In the genomic region with DNA sequence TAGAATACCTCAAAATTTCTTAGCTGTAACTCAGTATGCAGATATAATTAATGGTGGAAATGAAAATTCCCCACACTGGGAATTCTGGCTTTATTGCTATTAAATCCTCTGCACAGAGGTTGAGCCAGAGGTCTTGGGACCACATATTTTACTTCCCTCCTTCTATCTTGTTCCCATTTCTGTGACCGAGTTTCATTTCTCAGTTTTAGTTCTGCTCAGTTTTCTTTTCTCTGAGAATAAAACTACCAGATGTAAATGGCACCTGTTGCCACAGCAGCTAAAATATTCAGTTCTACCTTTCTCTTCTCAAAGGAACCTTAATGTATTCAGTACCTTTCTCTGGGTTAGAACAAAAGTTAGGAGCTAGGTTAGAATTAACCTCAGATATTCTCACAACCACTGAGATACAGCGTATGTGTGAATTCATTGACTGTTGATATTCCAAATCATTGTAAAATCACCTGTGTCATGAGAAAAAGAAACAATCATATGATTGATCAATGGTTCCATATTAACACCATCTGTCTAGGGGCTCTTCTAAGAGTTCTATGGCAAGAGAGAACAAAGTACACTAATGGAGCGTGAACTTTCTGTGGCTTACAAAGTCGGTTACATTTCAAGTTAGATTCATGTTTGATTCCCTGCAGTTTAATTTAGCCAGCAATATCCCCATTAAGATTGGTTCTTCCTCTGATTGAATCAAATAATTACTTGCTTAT, we compare ENCODE assay signal across 13 cellular contexts.
A peak's percentile ranks its signal among the peaks of the same experiment; 100 is the strongest.
DNase-seq lines count a peak whose midpoint lies in the region; ATAC-seq and TF ChIP-seq lines count a peak whose summit lies in the region.
"Had no signal": no experiment of that assay in that cellular context is flagged by ENCODE, and none has a peak within 500 bp of the region (broad histone marks: within the 10 kb centered on the region; RNA-seq: fewer than 3 reads in every experiment).

No MANE protein-coding gene starts in this region.

- 0 out of 2 replicates have a peak overlapping the region, but pooled peaks have one; percentile 2 for H3K4me2 ChIP-seq in OCI-LY1 (ENCODE audit: low read length)

- H3K9me3 ChIP-seq in OCI-LY1 (ENCODE audit: low read length) = no peaks in the 10 kb centered on the region
- H3K9me3 ChIP-seq in upper lobe of right lung = no peaks in the 10 kb centered on the region
- H3K9me3 ChIP-seq: testis had no signal

- no peak for DNase-seq in upper lobe of right lung
- no peak for DNase-seq in cardiac septum (ENCODE audit: low spot score)
- no peak for DNase-seq in natural killer cell
- no peak for DNase-seq in activated CD8-positive, alpha-beta memory T cell treated with anti-CD3 and anti-CD28 coated beads for 24 hours
- DNase-seq: kidney glomerular epithelial cell; stimulated activated CD4-positive, alpha-beta T cell treated with anti-CD3 and anti-CD28 coated beads, Interleukin-1b, Interleukin-23, amount 100 ng/mL, for 48 hours; T-helper 9 cell; testis had no signal

- H3K4me1 ChIP-seq in OCI-LY1 (ENCODE audit: insufficient read depth, low read length, severe bottlenecking) (peaks cover 12% of the 10 kb centered on the region), upper lobe of right lung (no peaks in the 10 kb centered on the region)
- H3K4me1 ChIP-seq: testis had no signal

- intact Hi-C loops in upper lobe of right lung (cut with DNase I) = no loop called here
- intact Hi-C loops in cardiac septum (cut with DNase I) = no loop called here
- intact Hi-C loops in natural killer cell (cut with micrococcal nuclease) = no loop called here

- H3K36me3 ChIP-seq in OCI-LY1 (ENCODE audit: insufficient read depth, low read length) = no peaks in the 10 kb centered on the region
- no peaks in the 10 kb centered on the region for H3K36me3 ChIP-seq in upper lobe of right lung

- no peaks in the 10 kb centered on the region for H3K27me3 Mint-ChIP-seq in natural killer cell (ENCODE audit: low read depth in 2 of 2)
- H3K27me3 Mint-ChIP-seq: brain had no signal

- H3K27me3 ChIP-seq in OCI-LY1 (ENCODE audit: insufficient read depth, low read length) (no peaks in the 10 kb centered on the region), upper lobe of right lung (no peaks in the 10 kb centered on the region)
- H3K27me3 ChIP-seq: testis had no signal

- H4K20me1 ChIP-seq in OCI-LY1 (ENCODE audit: insufficient read depth, low read length) = no peaks in the 10 kb centered on the region

- no peak overlapping the region for H2AFZ ChIP-seq in OCI-LY1 (ENCODE audit: low read length)

- no peak overlapping the region for H3K4me3 Mint-ChIP-seq in natural killer cell
- H3K4me3 Mint-ChIP-seq: brain had no signal

- peaks cover 0 to 2% of the 10 kb centered on the region in 2 donors for H3K9me3 Mint-ChIP-seq in natural killer cell

- ATAC-seq in GM18511 (IDR thresholded peaks at IDR 0.05; ENCODE audit: unreplicated experiment) (peak; percentile 97), GM21381 (IDR thresholded peaks at IDR 0.05; ENCODE audit: unreplicated experiment) (peak; percentile 96), HG03045 (IDR thresholded peaks at IDR 0.05; ENCODE audit: unreplicated experiment) (peak; percentile 94), upper lobe of right lung (no peak), natural killer cell (no peak)

- H3K27ac ChIP-seq in OCI-LY1 (ENCODE audit: low read depth, low read length, poor library complexity, severe bottlenecking) (no peak overlapping the region), upper lobe of right lung (no peak overlapping the region)
- H3K27ac ChIP-seq: testis had no signal

- no peak overlapping the region for H3K9ac ChIP-seq in OCI-LY1 (ENCODE audit: low read length)

- H3K4me3 ChIP-seq in OCI-LY1 (ENCODE audit: low read depth, low read length, poor library complexity, severe bottlenecking) (no peak overlapping the region), upper lobe of right lung (no peak overlapping the region)
- H3K4me3 ChIP-seq: testis had no signal

- no peak overlapping the region for H3K27ac Mint-ChIP-seq in natural killer cell
- H3K27ac Mint-ChIP-seq: brain had no signal

- TF ChIP-seq CTCF in OCI-LY1 (IDR thresholded peaks at IDR 0.05; ENCODE audit: low read length) (no peak), upper lobe of right lung (IDR thresholded peaks at IDR 0.05) (no peak), natural killer cell (IDR thresholded peaks at IDR 0.05) (no peak)

- no peaks in the 10 kb centered on the region for H3K9me2 ChIP-seq in OCI-LY1 (ENCODE audit: low read depth, low read length)

- H3K79me2 ChIP-seq in OCI-LY1 (ENCODE audit: insufficient read depth, low read length) = no peaks in the 10 kb centered on the region

- H3F3A ChIP-seq in OCI-LY1 (ENCODE audit: insufficient read depth, low read length) = no peaks in the 10 kb centered on the region

- no peaks in the 10 kb centered on the region for H3K4me1 Mint-ChIP-seq in natural killer cell
- H3K4me1 Mint-ChIP-seq: brain had no signal

- no peaks in the 10 kb centered on the region for H3K36me3 Mint-ChIP-seq in natural killer cell
- H3K36me3 Mint-ChIP-seq: brain had no signal

Comparison
In these comparisons a context has a peak if more than half of its experiments do, and no peak if none do; other contexts are left out.
1. ATAC-seq: peak in GM18511 (single experiment), GM21381 (single experiment) and HG03045 (single experiment); none in upper lobe of right lung (single experiment) and natural killer cell (0 of 3).